Comparison of ENCODE assay signal across 7 cellular contexts in genomic region chr14:66508547-66508845, GRCh38. TPM values are rescaled to one million over a fixed set of nuclear protein-coding genes. Genes with fewer than 3 reads are reported as not detected.
DNase-seq lines count a peak whose midpoint lies in the region; ATAC-seq and TF ChIP-seq lines count a peak whose summit lies in the region.

No MANE protein-coding gene starts in this region.

- H3K9me3 Mint-ChIP-seq in activated B cell treated with CpG ODN at 0.5 μM for 24 hours: no peaks in the 10 kb centered on the region

- H3K4me1 ChIP-seq in HAP-1: peaks cover 21% of the 10 kb centered on the region
- H3K4me1 ChIP-seq in stomach: peaks cover 11 to 43% (median 27%) of the 10 kb centered on the region in 4 donors

- H3K4me3 Mint-ChIP-seq in activated B cell treated with CpG ODN at 0.5 μM for 24 hours: peak overlapping the region; percentile 97

- TF ChIP-seq POLR2A in stomach (IDR thresholded peaks at IDR 0.05): no peak
- no peak for TF ChIP-seq POLR2A in erythroblast (IDR thresholded peaks at IDR 0.05; ENCODE audit: low read length)

- H3K36me3 Mint-ChIP-seq in activated B cell treated with CpG ODN at 0.5 μM for 24 hours (ENCODE audit: low read depth): peaks cover 9% of the 10 kb centered on the region

- no peak for TF ChIP-seq EP300 in stomach (IDR thresholded peaks at IDR 0.05)

- WGBS in stomach, 5 donors: 0 to 2% (median 1%) methylated on average over 9 to 19 of the region's 19 CpGs

- peaks cover 26% of the 10 kb centered on the region for H3K4me1 Mint-ChIP-seq in activated B cell treated with CpG ODN at 0.5 μM for 24 hours

- H3K4me3 ChIP-seq in HAP-1: peak overlapping the region; percentile 82
- peak overlapping the region; percentile 98 for H3K4me3 ChIP-seq in iPS-11a (ENCODE audit: low read depth, low read length)
- peak overlapping the region; percentile 87 to 98 (median 94) for H3K4me3 ChIP-seq in stomach

- ATAC-seq in activated B cell treated with CpG ODN at 0.5 μM for 24 hours (ENCODE audit: low read depth): no peak

- H3K9me3 ChIP-seq in HAP-1: no peaks in the 10 kb centered on the region
- no peaks in the 10 kb centered on the region for H3K9me3 ChIP-seq in stomach

- H3K27ac Mint-ChIP-seq in activated B cell treated with CpG ODN at 0.5 μM for 24 hours: peak overlapping the region; percentile 86

- peaks cover 6% of the 10 kb centered on the region for H3K27me3 Mint-ChIP-seq in activated B cell treated with CpG ODN at 0.5 μM for 24 hours

- in situ Hi-C loops in HAP-1 (cut with MboI; ENCODE audit: low sequenced_read_pairs): loop anchor here (5.0 kb wide), 1 partner anchor 99 kb away; no protein-coding TSS in a partner anchor

- DNase-seq in HAP-1 (ENCODE audit: low spot score in 2 of 2): no peak
- no peak for DNase-seq in activated B cell treated with CpG ODN at 0.5 μM for 24 hours
- no peak for DNase-seq in stomach
- DNase-seq in NCI-H748 treated with DMSO at 0.1 percent for 48 hours (lab: John Stamatoyannopoulos, UW): no peak
- DNase-seq in erythroblast (lab: John Stamatoyannopoulos, UW): no peak
- no peak for DNase-seq in EL

- peak overlapping the region; percentile 89 to 98 (median 92) for H3K27ac ChIP-seq in stomach

- POLR2A ChIA-PET in activated B cell treated with CpG ODN at 0.5 μM for 24 hours (lab: Charles Lee): interaction anchor here (1.0 to 1.8 kb wide), 2 partner anchors 12 to 851 kb away, joined by 3 to 7 read pairs; partner anchors contain the start of genes ATP6V1D and EIF2S1

- intact Hi-C loops in activated B cell treated with CpG ODN at 0.5 μM for 24 hours (cut with micrococcal nuclease) (loop anchor here (1.0 to 5.0 kb wide), 6 partner anchors 13 to 1966 kb away; partner anchors contain the start of genes FNTB, HSPA2 and PALS1), stomach (cut with DNase I; ENCODE audit: low total_unique reads) (no loop called here)

- H3K27me3 ChIP-seq in HAP-1 (ENCODE audit: low read depth): no peaks in the 10 kb centered on the region
- no peaks in the 10 kb centered on the region for H3K27me3 ChIP-seq in stomach

- H3K36me3 ChIP-seq in HAP-1 (replicated peaks): no peaks in the 10 kb centered on the region
- no peaks in the 10 kb centered on the region for H3K36me3 ChIP-seq in stomach

- CTCF ChIA-PET in activated B cell treated with CpG ODN at 0.5 μM for 24 hours (lab: Charles Lee): interaction anchor here (1.1 to 1.6 kb wide), 2 partner anchors 11 to 15 kb away, joined by 3 to 6 read pairs; no protein-coding TSS in a partner anchor

- TF ChIP-seq CTCF in activated B cell treated with CpG ODN at 0.5 μM for 24 hours (IDR thresholded peaks at IDR 0.05): no peak
- TF ChIP-seq CTCF in stomach (IDR thresholded peaks at IDR 0.05): no peak

RNA-seq across cellular contexts. Expression of gene GPHN, which starts 0.5 kb away (rescaled TPM):
- total RNA-seq in activated B cell treated with CpG ODN at 0.5 μM for 24 hours (36.9 and 40.8 TPM in 2 replicates), stomach (10 to 100 TPM; 23.9 to 98.7 (median 51.6) TPM)
- 10 to 100 TPM; 15.7 to 23.4 (median 18.8) TPM for polyA plus RNA-seq in stomach

RNA-seq across cellular contexts. Expression of gene CCDC196, which starts 22.3 kb away (rescaled TPM):
- total RNA-seq in activated B cell treated with CpG ODN at 0.5 μM for 24 hours (not detected in 2 replicates), stomach (not detected)
- not detected for polyA plus RNA-seq in stomach
